ENCODE assay signal across 10 cellular contexts in genomic region chr1:113109908-113110554, GRCh38. TPM values are rescaled to one million over a fixed set of nuclear protein-coding genes. Genes with fewer than 3 reads are reported as not detected.
A peak's percentile ranks its signal among the peaks of the same experiment; 100 is the strongest.
DNase-seq lines count a peak whose midpoint lies in the region; ATAC-seq and TF ChIP-seq lines count a peak whose summit lies in the region.
"Had no signal": no experiment of that assay in that cellular context is flagged by ENCODE, and none has a peak within 500 bp of the region (broad histone marks: within the 10 kb centered on the region; RNA-seq: fewer than 3 reads in every experiment).

No MANE protein-coding gene starts in this region.

- intact Hi-C loops in IMR-90 (cut with micrococcal nuclease) = no loop called here

- no peak overlapping the region for H2AK9ac ChIP-seq in IMR-90 (replicated peaks; ENCODE audit: low read depth, low read length, poor library complexity)

- no peak overlapping the region for H3K14ac ChIP-seq in IMR-90 (replicated peaks; ENCODE audit: low read depth, low read length)

- H3K4me1 ChIP-seq in IMR-90 (ENCODE audit: control insufficient read depth, insufficient read depth, low read length) = no peaks in the 10 kb centered on the region
- H3K4me1 ChIP-seq: tibial artery had no signal

- no peak overlapping the region for H4K91ac ChIP-seq in IMR-90 (ENCODE audit: insufficient read depth, low read depth, low read length)

- in situ Hi-C loops in IMR-90 (cut with MboI; ENCODE audit: low sequenced_read_pairs) = no loop called here

- H3K27me3 ChIP-seq in IMR-90 (ENCODE audit: control insufficient read depth, insufficient read depth, low read length) = no peaks in the 10 kb centered on the region
- H3K27me3 ChIP-seq: tibial artery had no signal

- no peak overlapping the region for H2BK20ac ChIP-seq in IMR-90 (ENCODE audit: low read depth, low read length)

- no peak overlapping the region for H3K56ac ChIP-seq in IMR-90 (ENCODE audit: extremely low read depth, insufficient read depth, low read length)

- no peak overlapping the region for H2AFZ ChIP-seq in IMR-90 (replicated peaks; ENCODE audit: low read length, poor library complexity)

- H2BK5ac ChIP-seq in IMR-90 (ENCODE audit: low read depth, low read length, poor library complexity, severe bottlenecking) = peak overlapping the region; percentile 61

- H3K27ac ChIP-seq in IMR-90 (ENCODE audit: insufficient read depth, low read length) (no peak overlapping the region), temporal lobe (ENCODE audit: low read depth, low read length) (peak overlapping the region; percentile 33)
- H3K27ac ChIP-seq: SK-N-MC, tibial artery had no signal

- no peak overlapping the region; the same call in 1 of the 2 replicates for H3K4ac ChIP-seq in IMR-90 (ENCODE audit: low read depth, low read length)

- no peak overlapping the region for H2AK5ac ChIP-seq in IMR-90 (ENCODE audit: low read depth, low read length)

- no peak overlapping the region for H4K8ac ChIP-seq in IMR-90 (ENCODE audit: low read depth in 2 of 2, low read length in 2 of 2)

- H3K4me2 ChIP-seq in IMR-90 (ENCODE audit: low read depth, low read length) = no peak overlapping the region

- DNase-seq in IMR-90 (peak; percentile 98), cerebellar cortex (ENCODE audit: low spot score) (peak; percentile 11), left kidney (ENCODE audit: low read depth, low spot score) (peak; percentile 31), NCI-H1092 (lab: John Stamatoyannopoulos, UW) (no peak), COLO668 (lab: John Stamatoyannopoulos, UW; ENCODE audit: unreplicated experiment) (no peak), HPDE6-E6E7 (ENCODE audit: extremely low spot score) (no peak), HUDEP-2 (lab: John Stamatoyannopoulos, UW; ENCODE audit: unreplicated experiment in 76 of 76) (no peak)

- POLR2A ChIA-PET in IMR-90 (lab: Charles Lee; ENCODE audit: unreplicated experiment) = no interaction called here

- CTCF ChIA-PET in IMR-90 (lab: Yijun Ruan, JAX) = interaction anchor here (0.6 kb wide), 1 partner anchor 10 kb away, joined by 3 read pairs; no protein-coding TSS in a partner anchor

- H4K5ac ChIP-seq in IMR-90 (ENCODE audit: low read depth, low read length) = no peak overlapping the region

- TF ChIP-seq POLR2A in IMR-90 (IDR thresholded peaks at IDR 0.05; ENCODE audit: low read depth, low read length) = no peak

- H3K79me1 ChIP-seq in IMR-90 (ENCODE audit: low read depth in 1 of 2, low read length in 2 of 2) = peaks cover 15 to 16% of the 10 kb centered on the region in 2 experiments; a peak in 3 of 4 replicates

- dilution Hi-C loops in IMR-90 (cut with HindIII; ENCODE audit: low sequenced_read_pairs, unreplicated experiment) = no loop called here

- no peak overlapping the region for H3K4me3 ChIP-seq in IMR-90 (ENCODE audit: insufficient read depth, low read depth, low read length)
- H3K4me3 ChIP-seq: SK-N-MC, tibial artery had no signal

- no peak overlapping the region for H3K23ac ChIP-seq in IMR-90 (ENCODE audit: low read depth, low read length)

- BruUV-seq in IMR-90 (replicated peaks; lab: Mats Ljungman, UMichigan) = no TSS peak

- TF ChIP-seq CTCF in IMR-90 (conservative IDR thresholded peaks at IDR 0.05; ENCODE audit: low read depth, low read length) = peak; percentile 41

- H2BK15ac ChIP-seq in IMR-90 (ENCODE audit: low read depth, low read length) = no peak overlapping the region

- peak; percentile 99 for ATAC-seq in IMR-90 (ENCODE audit: low read depth)

- no peak overlapping the region for H2BK120ac ChIP-seq in IMR-90 (ENCODE audit: low read depth, low read length)

- peak; percentile 27; the same call in 1 of the 2 replicates for TF ChIP-seq RAD21 in IMR-90 (IDR thresholded peaks at IDR 0.05; ENCODE audit: low read length)

- H3K9me1 ChIP-seq in IMR-90 (ENCODE audit: insufficient read depth, low read length) = peaks cover 3% of the 10 kb centered on the region

- no CpG with 5 or more reads among the region's 5 CpGs for WGBS in IMR-90 (ENCODE audit: extremely low coverage in 2 of 2, insufficient read length in 1 of 2), 2 experiments

- peaks cover 36% of the 10 kb centered on the region for H3K36me3 ChIP-seq in IMR-90 (ENCODE audit: control insufficient read depth, insufficient read depth, low read length)

- no peak overlapping the region for H3K18ac ChIP-seq in IMR-90 (ENCODE audit: low read depth, low read length)

- no peaks in the 10 kb centered on the region for H3K9me3 ChIP-seq in IMR-90 (ENCODE audit: control insufficient read depth, insufficient read depth, low read length)
- H3K9me3 ChIP-seq: tibial artery had no signal

- H4K20me1 ChIP-seq in IMR-90 (ENCODE audit: insufficient read depth, low read length) = no peaks in the 10 kb centered on the region; the same call in 1 of the 2 replicates

- no peak overlapping the region for H3K9ac ChIP-seq in IMR-90 (ENCODE audit: low read depth, low read length)

TF ChIP-seq in IMR-90, 13 proteins besides CTCF, POLR2A, EP300 and RAD21:
- TF ChIP-seq MAFK (IDR thresholded peaks at IDR 0.05; ENCODE audit: low read depth, low read length) (peak; percentile 9; the same call in 1 of the 2 replicates), SMC3 (IDR thresholded peaks at IDR 0.05; ENCODE audit: low read depth, low read length) (no peak), CHD1 (IDR thresholded peaks at IDR 0.05; ENCODE audit: low read depth, low read length) (no peak), CEBPB (IDR thresholded peaks at IDR 0.05; ENCODE audit: low read depth, low read length) (peak; percentile 94), FOS (IDR thresholded peaks at IDR 0.05; ENCODE audit: low read depth, low read length) (peak; percentile 82), BHLHE40 (IDR thresholded peaks at IDR 0.05; ENCODE audit: low read depth, low read length) (peak; percentile 72), USF2 (IDR thresholded peaks at IDR 0.05; ENCODE audit: low read depth, low read length) (no peak)

RNA-seq across cellular contexts. Expression of gene LRIG2, which starts 37.0 kb away (rescaled TPM):
- total RNA-seq in IMR-90 (2012; rRNA removed) (9.0 and 10.6 TPM in 2 replicates), temporal lobe (27.5 TPM)
- 3.3 and 4.3 TPM in 2 replicates for polyA plus RNA-seq in IMR-90 (2012; rRNA removed)
- 0.86 and 1.0 TPM in 2 replicates for polyA plus RNA-seq in IMR-90 (2012; cell fraction: cytosol; rRNA removed)
- polyA plus RNA-seq in IMR-90 (2012; cell fraction: nucleus; rRNA removed; ENCODE audit: low replicate concordance) = 4.6 and 21.1 TPM in 2 replicates

Comparison
In these comparisons a context has a peak if more than half of its experiments do, and no peak if none do; other contexts are left out.
1. DNase-seq: peak in IMR-90 (single experiment), cerebellar cortex (single experiment) and left kidney (single experiment); none in NCI-H1092 (single experiment), COLO668 (single experiment), HPDE6-E6E7 (single experiment) and HUDEP-2 (0 of 76).